16 cellular contexts compared by ENCODE assay signal in the genomic region with DNA sequence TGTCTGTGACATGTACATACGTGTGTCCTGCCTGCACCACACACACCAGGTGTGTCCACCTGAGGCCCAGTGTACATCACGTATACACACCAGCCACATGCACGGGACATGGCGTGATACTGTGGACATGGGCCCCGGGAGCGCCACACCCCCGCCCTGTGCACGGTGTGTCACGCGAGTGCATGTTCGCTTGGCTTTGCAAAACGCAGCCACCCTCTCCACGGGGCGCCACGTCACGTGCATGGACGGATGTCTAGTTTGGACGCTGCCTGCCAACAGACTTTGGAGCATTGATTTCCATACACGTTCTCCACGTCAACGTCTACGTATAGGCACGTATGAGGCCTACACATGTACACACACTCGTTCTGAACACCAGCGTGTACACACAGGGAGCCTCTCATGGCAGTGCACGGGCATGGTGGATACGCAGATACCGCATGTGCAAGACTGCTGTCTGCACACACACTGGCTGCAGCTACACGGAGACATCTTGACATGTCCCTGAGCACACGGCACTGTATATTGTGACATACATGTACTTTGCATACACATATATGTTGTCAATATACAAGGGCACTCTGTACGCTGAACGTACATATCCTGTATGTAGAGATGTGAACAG. TPM values are rescaled to one million over a fixed set of nuclear protein-coding genes. Genes with fewer than 3 reads are reported as not detected.
DNase-seq lines count a peak whose midpoint lies in the region; ATAC-seq and TF ChIP-seq lines count a peak whose summit lies in the region.
"Had no signal": no experiment of that assay in that cellular context is flagged by ENCODE, and none has a peak within 500 bp of the region (broad histone marks: within the 10 kb centered on the region; RNA-seq: fewer than 3 reads in every experiment).

No MANE protein-coding gene starts in this region.

- H3K27me3 Mint-ChIP-seq in CD4-positive, alpha-beta T cell = no peaks in the 10 kb centered on the region

- H2BK15ac ChIP-seq in IMR-90 (ENCODE audit: low read depth, low read length) = no peak overlapping the region
- no peak overlapping the region for H2BK15ac ChIP-seq in mesenchymal stem cell (ENCODE audit: low read depth, poor library complexity, severe bottlenecking)

- dilution Hi-C loops in IMR-90 (cut with HindIII; ENCODE audit: low sequenced_read_pairs, unreplicated experiment) = no loop called here

- H2BK5ac ChIP-seq in IMR-90 (ENCODE audit: low read depth, low read length, poor library complexity, severe bottlenecking) = no peak overlapping the region
- no peak overlapping the region for H2BK5ac ChIP-seq in mesenchymal stem cell (ENCODE audit: low read depth, low read length, poor library complexity, severe bottlenecking)

- no peak for TF ChIP-seq CTCF in CD4-positive, alpha-beta T cell (IDR thresholded peaks at IDR 0.05)
- TF ChIP-seq CTCF in IMR-90 (conservative IDR thresholded peaks at IDR 0.05; ENCODE audit: low read depth, low read length) (no peak), osteoblast (IDR thresholded peaks at IDR 0.05; ENCODE audit: extremely low read depth, low read depth, low read length) (no peak), GM10248 (IDR thresholded peaks at IDR 0.05; ENCODE audit: control extremely low read depth, extremely low read depth, low read depth, missing control alignments) (no peak)

- H4K91ac ChIP-seq in IMR-90 (ENCODE audit: insufficient read depth, low read depth, low read length) (no peak overlapping the region), mesenchymal stem cell (ENCODE audit: low read length) (peak overlapping the region; percentile 5)

- H3K27ac Mint-ChIP-seq in CD4-positive, alpha-beta T cell = no peak overlapping the region

- H3K36me3 Mint-ChIP-seq in CD4-positive, alpha-beta T cell (ENCODE audit: low read depth) = peaks cover 7% of the 10 kb centered on the region

- peaks cover 5% of the 10 kb centered on the region for H3K4me1 Mint-ChIP-seq in CD4-positive, alpha-beta T cell (ENCODE audit: low read depth)

- H3K14ac ChIP-seq in IMR-90 (replicated peaks; ENCODE audit: low read depth, low read length) = no peak overlapping the region
- no peak overlapping the region for H3K14ac ChIP-seq in mesenchymal stem cell (ENCODE audit: low read length in 2 of 2)

- in situ Hi-C loops in IMR-90 (cut with MboI; ENCODE audit: low sequenced_read_pairs) = no loop called here

- H3K4me3 ChIP-seq in IMR-90 (ENCODE audit: insufficient read depth, low read depth, low read length) (no peak overlapping the region), mesenchymal stem cell (ENCODE audit: insufficient read depth in 1 of 2, low read depth in 1 of 2, low read length in 2 of 2) (no peak overlapping the region), osteoblast (ENCODE audit: insufficient read depth, low read length) (no peak overlapping the region)

- peaks cover 14% of the 10 kb centered on the region for H3K4me1 ChIP-seq in IMR-90 (ENCODE audit: control insufficient read depth, insufficient read depth, low read length)
- H3K4me1 ChIP-seq in mesenchymal stem cell (ENCODE audit: control insufficient read depth, insufficient read depth, low read depth, low read length) = peaks cover 32% of the 10 kb centered on the region
- no peaks in the 10 kb centered on the region for H3K4me1 ChIP-seq in osteoblast (ENCODE audit: insufficient read depth, low read length)

- peaks cover 25% of the 10 kb centered on the region for H4K20me1 ChIP-seq in IMR-90 (ENCODE audit: insufficient read depth, low read length)
- H4K20me1 ChIP-seq in osteoblast (ENCODE audit: insufficient read depth, low read length) = peaks cover 16% of the 10 kb centered on the region

- no peaks in the 10 kb centered on the region for H3K9me3 Mint-ChIP-seq in CD4-positive, alpha-beta T cell
- H3K9me3 Mint-ChIP-seq: H9 had no signal

- peaks cover 21% of the 10 kb centered on the region for H3K79me2 ChIP-seq in osteoblast (ENCODE audit: insufficient read depth, low read length)

- no peak overlapping the region for H2BK12ac ChIP-seq in mesenchymal stem cell (ENCODE audit: low read length in 2 of 2)

- no peak for ATAC-seq in CD4-positive, alpha-beta T cell (ENCODE audit: poor library complexity)
- no peak for ATAC-seq in IMR-90 (ENCODE audit: low read depth)
- ATAC-seq in HG03135 (IDR thresholded peaks at IDR 0.05; ENCODE audit: unreplicated experiment) = no peak

- H3K4me2 ChIP-seq in IMR-90 (ENCODE audit: low read depth, low read length) (no peak overlapping the region), mesenchymal stem cell (ENCODE audit: low read length, poor library complexity, severe bottlenecking) (no peak overlapping the region), osteoblast (ENCODE audit: insufficient read depth, low read length) (no peak overlapping the region)

- no peaks in the 10 kb centered on the region for H3K27me3 ChIP-seq in CD4-positive, alpha-beta T cell (ENCODE audit: control insufficient read depth, insufficient read depth, low read length)
- H3K27me3 ChIP-seq in IMR-90 (ENCODE audit: control insufficient read depth, insufficient read depth, low read length) (no peaks in the 10 kb centered on the region), mesenchymal stem cell (ENCODE audit: control insufficient read depth in 1 of 2, insufficient read depth in 1 of 2, low read length in 2 of 2) (no peaks in the 10 kb centered on the region), osteoblast (ENCODE audit: insufficient read depth, low read length) (no peaks in the 10 kb centered on the region)

- POLR2A ChIA-PET in CD4-positive, alpha-beta T cell (lab: Charles Lee) = no interaction called here
- POLR2A ChIA-PET in IMR-90 (lab: Charles Lee; ENCODE audit: unreplicated experiment) (no interaction called here), GM10248 (lab: Yijun Ruan, JAX) (no interaction called here)

- H2BK20ac ChIP-seq in IMR-90 (ENCODE audit: low read depth, low read length) = no peak overlapping the region

- TF ChIP-seq POLR2A in IMR-90 (IDR thresholded peaks at IDR 0.05; ENCODE audit: low read depth, low read length) = no peak

- H3K18ac ChIP-seq in IMR-90 (ENCODE audit: low read depth, low read length) = no peak overlapping the region
- no peak overlapping the region for H3K18ac ChIP-seq in mesenchymal stem cell (ENCODE audit: low read depth in 1 of 2, low read length in 2 of 2)

- WGBS in IMR-90 (ENCODE audit: extremely low coverage in 2 of 2, insufficient read length in 1 of 2), 2 experiments = 98% methylated on average over 27 of the region's 32 CpGs; no CpG with 5 or more reads in 1 of the 2 experiments
- 96% methylated on average over 31 of the region's 32 CpGs for WGBS in mesenchymal stem cell

- TF ChIP-seq RAD21 in IMR-90 (IDR thresholded peaks at IDR 0.05; ENCODE audit: low read length) = no peak

- H3K9me1 ChIP-seq in IMR-90 (ENCODE audit: insufficient read depth, low read length) = peaks cover 17% of the 10 kb centered on the region

- intact Hi-C loops in CD4-positive, alpha-beta T cell (cut with DNase I, micrococcal nuclease) = no loop called here
- intact Hi-C loops in IMR-90 (cut with micrococcal nuclease) = no loop called here

- peak overlapping the region; percentile 70 for H2AK9ac ChIP-seq in IMR-90 (replicated peaks; ENCODE audit: low read depth, low read length, poor library complexity)

- CTCF ChIA-PET in CD4-positive, alpha-beta T cell (lab: Charles Lee) = no interaction called here
- CTCF ChIA-PET in IMR-90 (lab: Yijun Ruan, JAX) = no interaction called here
- CTCF ChIA-PET in GM10248 (lab: Yijun Ruan, JAX) = no interaction called here

- H3K23ac ChIP-seq in IMR-90 (ENCODE audit: low read depth, low read length) (no peak overlapping the region), mesenchymal stem cell (ENCODE audit: low read length in 2 of 2) (no peak overlapping the region)

- no peak overlapping the region for H3K27ac ChIP-seq in CD4-positive, alpha-beta T cell (ENCODE audit: low read depth, low read length)
- no peak overlapping the region for H3K27ac ChIP-seq in IMR-90 (ENCODE audit: insufficient read depth, low read length)
- no peak overlapping the region for H3K27ac ChIP-seq in mesenchymal stem cell (ENCODE audit: low read length, poor library complexity, severe bottlenecking)
- no peak overlapping the region for H3K27ac ChIP-seq in osteoblast (ENCODE audit: low read depth, low read length)
- H3K27ac ChIP-seq: C4-2B had no signal

- no peak overlapping the region for H3K56ac ChIP-seq in IMR-90 (ENCODE audit: extremely low read depth, insufficient read depth, low read length)

- H4K8ac ChIP-seq in IMR-90 (ENCODE audit: low read depth in 2 of 2, low read length in 2 of 2) = no peak overlapping the region
- H4K8ac ChIP-seq in mesenchymal stem cell (ENCODE audit: low read length) = no peak overlapping the region

- BruUV-seq in IMR-90 (replicated peaks; lab: Mats Ljungman, UMichigan) = no TSS peak

- H3K4me3 Mint-ChIP-seq in CD4-positive, alpha-beta T cell = peak overlapping the region; percentile 34

- H3K9ac ChIP-seq in IMR-90 (ENCODE audit: low read depth, low read length) (no peak overlapping the region), mesenchymal stem cell (ENCODE audit: low read length) (no peak overlapping the region)

- no peak overlapping the region for H2BK120ac ChIP-seq in IMR-90 (ENCODE audit: low read depth, low read length)
- H2BK120ac ChIP-seq in mesenchymal stem cell (ENCODE audit: low read depth, low read length) = no peak overlapping the region

- H3K36me3 ChIP-seq in IMR-90 (ENCODE audit: control insufficient read depth, insufficient read depth, low read length) = peaks cover 35% of the 10 kb centered on the region
- H3K36me3 ChIP-seq in mesenchymal stem cell (ENCODE audit: control insufficient read depth in 1 of 2, insufficient read depth in 2 of 2, low read depth in 1 of 2, low read length in 2 of 2) = peaks cover 40 to 82% of the 10 kb centered on the region in 2 experiments
- H3K36me3 ChIP-seq in osteoblast (ENCODE audit: insufficient read depth, low read length) = peaks cover 18% of the 10 kb centered on the region

- H2AFZ ChIP-seq in IMR-90 (replicated peaks; ENCODE audit: low read length, poor library complexity) = no peak overlapping the region
- no peak overlapping the region for H2AFZ ChIP-seq in mesenchymal stem cell (ENCODE audit: low read depth, low read length)
- H2AFZ ChIP-seq in osteoblast (ENCODE audit: low read length) = no peak overlapping the region

- H3K9me3 ChIP-seq in CD4-positive, alpha-beta T cell (ENCODE audit: control insufficient read depth, low read length) = no peaks in the 10 kb centered on the region
- H3K9me3 ChIP-seq in IMR-90 (ENCODE audit: control insufficient read depth, insufficient read depth, low read length) = no peaks in the 10 kb centered on the region
- no peaks in the 10 kb centered on the region for H3K9me3 ChIP-seq in mesenchymal stem cell (ENCODE audit: control insufficient read depth, low read length)
- H3K9me3 ChIP-seq in osteoblast (ENCODE audit: low read depth, low read length) = no peaks in the 10 kb centered on the region

- DNase-seq in CD4-positive, alpha-beta T cell = no peak
- DNase-seq in IMR-90 (no peak), mesenchymal stem cell (no peak), osteoblast (ENCODE audit: insufficient read length, low spot score, missing footprints) (peak; percentile 93), GM10248 (ENCODE audit: extremely low spot score) (no peak)
- no peak for DNase-seq in effector CD8-positive, alpha-beta T cell (lab: John Stamatoyannopoulos, UW)
- DNase-seq: DMS79 treated with DMSO at 0.1 percent for 48 hours, H9, NCI-H1105 treated with DMSO at 0.1 percent for 48 hours, NCI-H1694, NCI-H2107, NCI-H510A treated with DMSO at 0.1 percent for 48 hours, NCI-H774, Right ventricle myocardium superior had no signal

- no peak overlapping the region for H4K5ac ChIP-seq in IMR-90 (ENCODE audit: low read depth, low read length)

- H3K4ac ChIP-seq in IMR-90 (ENCODE audit: low read depth, low read length) (no peak overlapping the region), mesenchymal stem cell (ENCODE audit: low read depth in 1 of 2, low read length in 2 of 2) (no peak overlapping the region)

- no peak overlapping the region for H2AK5ac ChIP-seq in IMR-90 (ENCODE audit: low read depth, low read length)
- no peak overlapping the region for H2AK5ac ChIP-seq in mesenchymal stem cell (ENCODE audit: low read length, severe bottlenecking)

- peaks cover 10 to 44% of the 10 kb centered on the region in 2 experiments for H3K79me1 ChIP-seq in IMR-90 (ENCODE audit: low read depth in 1 of 2, low read length in 2 of 2)
- H3K79me1 ChIP-seq in mesenchymal stem cell (replicated peaks; ENCODE audit: low read length, poor library complexity, severe bottlenecking) = peaks cover 22% of the 10 kb centered on the region

RNA-seq across cellular contexts. Expression of a gene that starts 2.7 kb away (rescaled TPM):
- total RNA-seq in CD4-positive, alpha-beta T cell = 1 to 10 TPM in 1 of 2 experiments, under 1 TPM in 1; 0.75 to 1.5 TPM
- total RNA-seq in IMR-90 (2012; rRNA removed) (1.1 and 1.6 TPM in 2 replicates), osteoblast (1.8 and 2.7 TPM in 2 replicates)
- 7.6 and 10.2 TPM in 2 replicates for polyA plus RNA-seq in IMR-90 (2012; rRNA removed)
- polyA plus RNA-seq in IMR-90 (2012; cell fraction: cytosol; rRNA removed) = 13.4 and 14.3 TPM in 2 replicates
- 13.3 and 31.6 TPM in 2 replicates for polyA plus RNA-seq in IMR-90 (2012; cell fraction: nucleus; rRNA removed; ENCODE audit: low replicate concordance)
- 3.3 TPM for polyA plus RNA-seq in mesenchymal stem cell (2013, experiment 1 of 2)
- 3.3 TPM for polyA plus RNA-seq in mesenchymal stem cell (2013, experiment 2 of 2)

RNA-seq across cellular contexts. Expression of a gene that starts 25.8 kb away (rescaled TPM):
- 10 to 100 TPM; 17.0 to 19.5 TPM for total RNA-seq in CD4-positive, alpha-beta T cell
- 26.1 and 27.2 TPM in 2 replicates for total RNA-seq in IMR-90 (2012; rRNA removed)
- polyA plus RNA-seq in IMR-90 (2012; rRNA removed) = 33.9 and 34.0 TPM in 2 replicates
- 27.7 and 39.5 TPM in 2 replicates for polyA plus RNA-seq in IMR-90 (2012; cell fraction: cytosol; rRNA removed)
- polyA plus RNA-seq in IMR-90 (2012; cell fraction: nucleus; rRNA removed; ENCODE audit: low replicate concordance) = 60.3 and 125 TPM in 2 replicates
- 23.0 TPM for polyA plus RNA-seq in mesenchymal stem cell (2013, experiment 1 of 2)
- polyA plus RNA-seq in mesenchymal stem cell (2013, experiment 2 of 2) = 22.7 TPM
- 18.6 and 19.9 TPM in 2 replicates for total RNA-seq in osteoblast

RNA-seq across cellular contexts. Expression of a gene that starts 36.9 kb away (rescaled TPM):
- total RNA-seq in CD4-positive, alpha-beta T cell = 100 to 1,000 TPM in 1 of 2 experiments, 10 to 100 TPM in 1; 95.4 to 101 TPM
- total RNA-seq in IMR-90 (2012; rRNA removed) = 33.7 and 43.3 TPM in 2 replicates
- 88.4 and 94.0 TPM in 2 replicates for polyA plus RNA-seq in IMR-90 (2012; rRNA removed)
- polyA plus RNA-seq in IMR-90 (2012; cell fraction: cytosol; rRNA removed) = 64.1 and 72.5 TPM in 2 replicates
- polyA plus RNA-seq in IMR-90 (2012; cell fraction: nucleus; rRNA removed; ENCODE audit: low replicate concordance) = 50.5 and 89.0 TPM in 2 replicates
- 139 TPM for polyA plus RNA-seq in mesenchymal stem cell (2013, experiment 1 of 2)
- 138 TPM for polyA plus RNA-seq in mesenchymal stem cell (2013, experiment 2 of 2)
- 67.2 and 73.1 TPM in 2 replicates for total RNA-seq in osteoblast
